In the genomic region with DNA sequence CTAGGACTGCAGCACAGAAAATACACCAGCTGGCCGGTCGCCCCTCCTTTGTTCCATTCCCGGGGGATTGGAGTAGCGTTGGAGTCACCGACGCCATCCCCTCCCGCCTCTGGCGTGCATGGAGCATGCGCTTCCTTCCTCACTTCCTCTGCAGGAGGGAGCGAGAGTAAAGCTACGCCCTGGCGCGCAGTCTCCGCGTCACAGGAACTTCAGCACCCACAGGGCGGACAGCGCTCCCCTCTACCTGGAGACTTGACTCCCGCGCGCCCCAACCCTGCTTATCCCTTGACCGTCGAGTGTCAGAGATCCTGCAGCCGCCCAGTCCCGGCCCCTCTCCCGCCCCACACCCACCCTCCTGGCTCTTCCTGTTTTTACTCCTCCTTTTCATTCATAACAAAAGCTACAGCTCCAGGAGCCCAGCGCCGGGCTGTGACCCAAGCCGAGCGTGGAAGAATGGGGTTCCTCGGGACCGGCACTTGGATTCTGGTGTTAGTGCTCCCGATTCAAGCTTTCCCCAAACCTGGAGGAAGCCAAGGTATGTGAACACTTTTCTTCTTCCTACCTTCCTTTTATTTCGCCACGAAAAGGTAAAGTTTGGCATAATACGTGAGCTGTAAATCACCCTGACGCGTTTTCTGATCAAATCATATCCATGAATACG, we compare ENCODE assay signal across 1 cellular context.
TF ChIP-seq lines count a peak whose summit lies in the region.

Gene SCG3 (plus strand): TSS at position 201 of the 661 bp plus-strand sequence. CDS start 253 bp downstream, at position 454.

TF ChIP-seq in K562, 482 proteins besides CTCF, POLR2A, EP300 and RAD21 (continued from another document and continues in another):
- no peak for TF ChIP-seq ARID3B (CRISPR knock-in tag; IDR thresholded peaks at IDR 0.05; ENCODE audit: borderline replicate concordance)
- no peak for TF ChIP-seq ZBTB49 (CRISPR knock-in tag; IDR thresholded peaks at IDR 0.05; ENCODE audit: borderline replicate concordance)
- TF ChIP-seq CBX8 (IDR thresholded peaks at IDR 0.05; ENCODE audit: borderline replicate concordance, extremely low read depth, low read depth, low read length, poor library complexity, severe bottlenecking): no peak
- TF ChIP-seq POLR2B (IDR thresholded peaks at IDR 0.05; ENCODE audit: low read depth, partially characterized antibody): no peak
- TF ChIP-seq E4F1 (CRISPR knock-in tag; IDR thresholded peaks at IDR 0.05; ENCODE audit: borderline replicate concordance): no peak
- TF ChIP-seq TEAD4 (IDR thresholded peaks at IDR 0.05; ENCODE audit: low read length): peak; percentile 29; the same call in 1 of the 2 replicates
- no peak for TF ChIP-seq TEAD4 (CRISPR knock-in tag; IDR thresholded peaks at IDR 0.05; ENCODE audit: borderline replicate concordance)
- peak; percentile 90 for TF ChIP-seq NCOA1 (IDR thresholded peaks at IDR 0.05; ENCODE audit: low read depth)
- TF ChIP-seq RFX5 (IDR thresholded peaks at IDR 0.05; ENCODE audit: low read depth, low read length): no peak
- TF ChIP-seq KLF13 (tag; IDR thresholded peaks at IDR 0.05; ENCODE audit: borderline replicate concordance, low read depth): no peak
- peak; percentile 97 for TF ChIP-seq LCOR (CRISPR knock-in tag; IDR thresholded peaks at IDR 0.05)
- TF ChIP-seq HDGF (IDR thresholded peaks at IDR 0.05): no peak
- TF ChIP-seq, protein P1, sequence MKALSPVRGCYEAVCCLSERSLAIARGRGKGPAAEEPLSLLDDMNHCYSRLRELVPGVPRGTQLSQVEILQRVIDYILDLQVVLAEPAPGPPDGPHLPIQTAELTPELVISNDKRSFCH (CRISPR knock-in tag; IDR thresholded peaks at IDR 0.05): no peak
- TF ChIP-seq, protein P1 (tag; IDR thresholded peaks at IDR 0.05): no peak
- TF ChIP-seq BACH1 (tag; IDR thresholded peaks at IDR 0.05): peak; percentile 72; the same call in 1 of the 2 replicates
- no peak for TF ChIP-seq POU5F1 (IDR thresholded peaks at IDR 0.05; ENCODE audit: borderline replicate concordance, low read depth, low read length, partially characterized antibody)
- TF ChIP-seq NFYB (IDR thresholded peaks at IDR 0.05; ENCODE audit: extremely low read depth, insufficient read length): no peak
- peak; percentile 92 for TF ChIP-seq ZNF766 (CRISPR knock-in tag; conservative IDR thresholded peaks at IDR 0.05)
- TF ChIP-seq ARHGAP35 (IDR thresholded peaks at IDR 0.05; ENCODE audit: partially characterized antibody): no peak
- TF ChIP-seq, protein P2, sequence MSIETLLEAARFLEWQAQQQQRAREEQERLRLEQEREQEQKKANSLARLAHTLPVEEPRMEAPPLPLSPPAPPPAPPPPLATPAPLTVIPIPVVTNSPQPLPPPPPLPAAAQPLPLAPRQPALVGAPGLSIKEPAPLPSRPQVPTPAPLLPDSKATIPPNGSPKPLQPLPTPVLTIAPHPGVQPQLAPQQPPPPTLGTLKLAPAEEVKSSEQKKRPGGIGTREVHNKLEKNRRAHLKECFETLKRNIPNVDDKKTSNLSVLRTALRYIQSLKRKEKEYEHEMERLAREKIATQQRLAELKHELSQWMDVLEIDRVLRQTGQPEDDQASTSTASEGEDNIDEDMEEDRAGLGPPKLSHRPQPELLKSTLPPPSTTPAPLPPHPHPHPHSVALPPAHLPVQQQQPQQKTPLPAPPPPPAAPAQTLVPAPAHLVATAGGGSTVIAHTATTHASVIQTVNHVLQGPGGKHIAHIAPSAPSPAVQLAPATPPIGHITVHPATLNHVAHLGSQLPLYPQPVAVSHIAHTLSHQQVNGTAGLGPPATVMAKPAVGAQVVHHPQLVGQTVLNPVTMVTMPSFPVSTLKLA (conservative IDR thresholded peaks at IDR 0.05): peak; percentile 65 to 93; a peak in 3 of 4 replicates
- TF ChIP-seq SMAD4 (CRISPR knock-in tag; conservative IDR thresholded peaks at IDR 0.05): peak; percentile 90
- peak; percentile 47; the same call in 1 of the 2 replicates for TF ChIP-seq MECOM (CRISPR knock-in tag; IDR thresholded peaks at IDR 0.05)
- TF ChIP-seq ZNF584 (CRISPR knock-in tag; IDR thresholded peaks at IDR 0.05; ENCODE audit: low read depth): peak; percentile 96
- TF ChIP-seq ZBTB17 (CRISPR knock-in tag; IDR thresholded peaks at IDR 0.05): peak; percentile 55; the same call in 1 of the 2 replicates
- TF ChIP-seq ZBTB2 (IDR thresholded peaks at IDR 0.05): peak; percentile 80
- TF ChIP-seq TAL1 (IDR thresholded peaks at IDR 0.05): no peak
- TF ChIP-seq, protein P3, sequence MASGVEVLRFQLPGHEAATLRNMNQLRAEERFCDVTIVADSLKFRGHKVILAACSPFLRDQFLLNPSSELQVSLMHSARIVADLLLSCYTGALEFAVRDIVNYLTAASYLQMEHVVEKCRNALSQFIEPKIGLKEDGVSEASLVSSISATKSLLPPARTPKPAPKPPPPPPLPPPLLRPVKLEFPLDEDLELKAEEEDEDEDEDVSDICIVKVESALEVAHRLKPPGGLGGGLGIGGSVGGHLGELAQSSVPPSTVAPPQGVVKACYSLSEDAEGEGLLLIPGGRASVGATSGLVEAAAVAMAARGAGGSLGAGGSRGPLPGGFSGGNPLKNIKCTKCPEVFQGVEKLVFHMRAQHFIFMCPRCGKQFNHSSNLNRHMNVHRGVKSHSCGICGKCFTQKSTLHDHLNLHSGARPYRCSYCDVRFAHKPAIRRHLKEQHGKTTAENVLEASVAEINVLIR (CRISPR knock-in tag; IDR thresholded peaks at IDR 0.05): peak; percentile 87
- peak; percentile 77; the same call in 1 of the 2 replicates for TF ChIP-seq E2F1 (CRISPR knock-in tag; IDR thresholded peaks at IDR 0.05)
- TF ChIP-seq BHLHE40 (IDR thresholded peaks at IDR 0.05; ENCODE audit: low read length): 0 out of 2 replicates have a peak, but pooled peaks have one; percentile 16
- TF ChIP-seq TRIM28 (IDR thresholded peaks at IDR 0.05): no peak
- no peak for TF ChIP-seq ZNF41 (CRISPR knock-in tag; conservative IDR thresholded peaks at IDR 0.05)
- TF ChIP-seq TCF7 (IDR thresholded peaks at IDR 0.05; ENCODE audit: borderline replicate concordance): no peak
- no peak for TF ChIP-seq GTF2A2 (tag; IDR thresholded peaks at IDR 0.05)
- TF ChIP-seq NR2C1 (IDR thresholded peaks at IDR 0.05): no peak
- TF ChIP-seq NR2C1 (tag; IDR thresholded peaks at IDR 0.05): peak; percentile 50
- TF ChIP-seq DMBX1 (CRISPR knock-in tag; IDR thresholded peaks at IDR 0.05; ENCODE audit: borderline replicate concordance): peak; percentile 94; the same call in 1 of the 2 replicates
- TF ChIP-seq YBX1 (IDR thresholded peaks at IDR 0.05): no peak
- TF ChIP-seq ZNF217 (CRISPR knock-in tag; IDR thresholded peaks at IDR 0.05): no peak
- TF ChIP-seq KAT7 (CRISPR knock-in tag; IDR thresholded peaks at IDR 0.05; ENCODE audit: borderline replicate concordance): no peak; the same call in 1 of the 2 replicates
- no peak for TF ChIP-seq POLR2AphosphoS2 (IDR thresholded peaks at IDR 0.05; ENCODE audit: low read length)
- TF ChIP-seq ZNF445 (CRISPR knock-in tag; IDR thresholded peaks at IDR 0.05; ENCODE audit: low read depth): no peak
- TF ChIP-seq KAT8 (IDR thresholded peaks at IDR 0.05; ENCODE audit: low read depth): no peak
- TF ChIP-seq FOXK2 (conservative IDR thresholded peaks at IDR 0.05 in 1 of 2, IDR thresholded peaks at IDR 0.05 in 1 of 2; ENCODE audit: low read depth in 2 of 2): peak; percentile 21 to 57; a peak in 1 of 4 replicates
- TF ChIP-seq XRCC3 (IDR thresholded peaks at IDR 0.05): no peak
- peak; percentile 92 for TF ChIP-seq ZNF644 (tag; IDR thresholded peaks at IDR 0.05; ENCODE audit: low read depth)
- TF ChIP-seq ETV1 (tag; conservative IDR thresholded peaks at IDR 0.05; ENCODE audit: low read depth): peak; percentile 73
- TF ChIP-seq POLR2G (IDR thresholded peaks at IDR 0.05; ENCODE audit: low read depth, low read length): peak; percentile 58; the same call in 1 of the 2 replicates
- TF ChIP-seq XRCC5 (IDR thresholded peaks at IDR 0.05; ENCODE audit: low read depth, low read length): peak; percentile 63; the same call in 1 of the 2 replicates
- TF ChIP-seq MCM5 (IDR thresholded peaks at IDR 0.05; ENCODE audit: low read depth): no peak
- TF ChIP-seq, protein P4, sequence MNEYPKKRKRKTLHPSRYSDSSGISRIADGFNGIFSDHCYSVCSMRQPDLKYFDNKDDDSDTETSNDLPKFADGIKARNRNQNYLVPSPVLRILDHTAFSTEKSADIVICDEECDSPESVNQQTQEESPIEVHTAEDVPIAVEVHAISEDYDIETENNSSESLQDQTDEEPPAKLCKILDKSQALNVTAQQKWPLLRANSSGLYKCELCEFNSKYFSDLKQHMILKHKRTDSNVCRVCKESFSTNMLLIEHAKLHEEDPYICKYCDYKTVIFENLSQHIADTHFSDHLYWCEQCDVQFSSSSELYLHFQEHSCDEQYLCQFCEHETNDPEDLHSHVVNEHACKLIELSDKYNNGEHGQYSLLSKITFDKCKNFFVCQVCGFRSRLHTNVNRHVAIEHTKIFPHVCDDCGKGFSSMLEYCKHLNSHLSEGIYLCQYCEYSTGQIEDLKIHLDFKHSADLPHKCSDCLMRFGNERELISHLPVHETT (CRISPR knock-in tag; conservative IDR thresholded peaks at IDR 0.05 in 1 of 2, IDR thresholded peaks at IDR 0.05 in 1 of 2): peak in 1 of 2 experiments; percentile 83; a peak in 2 of 4 replicates
- TF ChIP-seq ETS2 (tag; IDR thresholded peaks at IDR 0.05; ENCODE audit: borderline replicate concordance, poor library complexity, severe bottlenecking): no peak
- TF ChIP-seq MXI1 (IDR thresholded peaks at IDR 0.05; ENCODE audit: low read depth, low read length): 0 out of 2 replicates have a peak, but pooled peaks have one; percentile 40
- TF ChIP-seq NCOR1 (IDR thresholded peaks at IDR 0.05): no peak
- TF ChIP-seq ZNF282 (CRISPR knock-in tag; IDR thresholded peaks at IDR 0.05): 0 out of 2 replicates have a peak, but pooled peaks have one; percentile 73
- peak; percentile 49; the same call in 1 of the 2 replicates for TF ChIP-seq ZNF668 (CRISPR knock-in tag; IDR thresholded peaks at IDR 0.05)
